1 cellular context compared by ENCODE assay signal in the genomic region with DNA sequence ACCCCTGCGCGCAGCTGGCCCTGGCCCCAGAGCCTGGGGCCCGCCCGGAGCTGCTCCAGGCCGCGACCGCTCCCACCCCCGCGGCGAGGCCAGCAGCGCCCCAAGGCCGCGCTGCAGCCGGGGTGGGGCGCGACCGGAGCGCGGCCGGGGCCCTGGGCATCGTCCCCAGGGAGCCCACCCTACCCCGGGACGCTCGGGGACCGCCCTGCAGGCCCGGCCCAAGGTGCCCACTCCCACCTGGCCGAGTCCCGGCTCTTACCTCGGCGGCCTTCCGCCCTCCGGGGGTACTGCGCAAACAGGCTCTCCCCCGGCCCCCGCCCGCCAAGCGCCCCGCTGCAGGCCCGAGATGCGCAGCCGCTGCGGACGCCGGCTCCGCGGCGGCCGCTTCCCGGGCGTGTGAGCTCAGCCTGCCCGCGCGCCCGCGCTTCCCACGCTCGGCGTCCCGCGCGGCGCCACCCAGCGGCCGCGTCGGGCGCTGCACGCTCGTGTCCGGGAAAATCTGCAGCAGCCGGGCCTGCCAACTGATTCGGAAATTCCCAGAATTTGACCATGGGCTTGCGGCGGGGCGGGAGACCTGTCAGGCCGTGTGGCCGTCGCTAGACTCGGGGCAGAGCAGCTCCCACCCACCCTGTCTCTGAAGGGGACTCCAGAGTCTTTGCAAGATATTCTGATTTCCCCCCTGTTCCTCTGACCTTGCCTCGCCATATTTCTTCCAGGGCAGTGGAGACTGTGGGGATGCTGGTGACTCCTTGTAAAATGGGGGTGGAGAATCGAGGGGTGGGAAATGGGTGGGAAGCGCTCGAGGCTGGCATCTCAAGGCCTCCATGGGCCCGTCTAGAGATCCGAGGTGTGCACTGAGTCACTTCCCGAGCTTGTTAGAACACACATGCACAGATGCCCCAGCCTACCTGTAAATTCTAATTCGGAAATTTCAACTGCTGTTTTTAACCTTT.
TF ChIP-seq lines count a peak whose summit lies in the region.

No MANE protein-coding gene starts in this region.

TF ChIP-seq in HepG2, 621 proteins besides CTCF, POLR2A, EP300 and RAD21 (continued from another document and continues in another):
- TF ChIP-seq, protein P1, sequence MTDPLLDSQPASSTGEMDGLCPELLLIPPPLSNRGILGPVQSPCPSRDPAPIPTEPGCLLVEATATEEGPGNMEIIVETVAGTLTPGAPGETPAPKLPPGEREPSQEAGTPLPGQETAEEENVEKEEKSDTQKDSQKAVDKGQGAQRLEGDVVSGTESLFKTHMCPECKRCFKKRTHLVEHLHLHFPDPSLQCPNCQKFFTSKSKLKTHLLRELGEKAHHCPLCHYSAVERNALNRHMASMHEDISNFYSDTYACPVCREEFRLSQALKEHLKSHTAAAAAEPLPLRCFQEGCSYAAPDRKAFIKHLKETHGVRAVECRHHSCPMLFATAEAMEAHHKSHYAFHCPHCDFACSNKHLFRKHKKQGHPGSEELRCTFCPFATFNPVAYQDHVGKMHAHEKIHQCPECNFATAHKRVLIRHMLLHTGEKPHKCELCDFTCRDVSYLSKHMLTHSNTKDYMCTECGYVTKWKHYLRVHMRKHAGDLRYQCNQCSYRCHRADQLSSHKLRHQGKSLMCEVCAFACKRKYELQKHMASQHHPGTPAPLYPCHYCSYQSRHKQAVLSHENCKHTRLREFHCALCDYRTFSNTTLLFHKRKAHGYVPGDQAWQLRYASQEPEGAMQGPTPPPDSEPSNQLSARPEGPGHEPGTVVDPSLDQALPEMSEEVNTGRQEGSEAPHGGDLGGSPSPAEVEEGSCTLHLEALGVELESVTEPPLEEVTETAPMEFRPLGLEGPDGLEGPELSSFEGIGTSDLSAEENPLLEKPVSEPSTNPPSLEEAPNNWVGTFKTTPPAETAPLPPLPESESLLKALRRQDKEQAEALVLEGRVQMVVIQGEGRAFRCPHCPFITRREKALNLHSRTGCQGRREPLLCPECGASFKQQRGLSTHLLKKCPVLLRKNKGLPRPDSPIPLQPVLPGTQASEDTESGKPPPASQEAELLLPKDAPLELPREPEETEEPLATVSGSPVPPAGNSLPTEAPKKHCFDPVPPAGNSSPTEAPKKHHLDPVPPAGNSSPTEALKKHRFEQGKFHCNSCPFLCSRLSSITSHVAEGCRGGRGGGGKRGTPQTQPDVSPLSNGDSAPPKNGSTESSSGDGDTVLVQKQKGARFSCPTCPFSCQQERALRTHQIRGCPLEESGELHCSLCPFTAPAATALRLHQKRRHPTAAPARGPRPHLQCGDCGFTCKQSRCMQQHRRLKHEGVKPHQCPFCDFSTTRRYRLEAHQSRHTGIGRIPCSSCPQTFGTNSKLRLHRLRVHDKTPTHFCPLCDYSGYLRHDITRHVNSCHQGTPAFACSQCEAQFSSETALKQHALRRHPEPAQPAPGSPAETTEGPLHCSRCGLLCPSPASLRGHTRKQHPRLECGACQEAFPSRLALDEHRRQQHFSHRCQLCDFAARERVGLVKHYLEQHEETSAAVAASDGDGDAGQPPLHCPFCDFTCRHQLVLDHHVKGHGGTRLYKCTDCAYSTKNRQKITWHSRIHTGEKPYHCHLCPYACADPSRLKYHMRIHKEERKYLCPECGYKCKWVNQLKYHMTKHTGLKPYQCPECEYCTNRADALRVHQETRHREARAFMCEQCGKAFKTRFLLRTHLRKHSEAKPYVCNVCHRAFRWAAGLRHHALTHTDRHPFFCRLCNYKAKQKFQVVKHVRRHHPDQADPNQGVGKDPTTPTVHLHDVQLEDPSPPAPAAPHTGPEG (CRISPR knock-in tag; IDR thresholded peaks at IDR 0.05), result 0 out of 2 replicates have a peak, but pooled peaks have one; percentile 60
- TF ChIP-seq NFIC (IDR thresholded peaks at IDR 0.05; ENCODE audit: low read length) (no peak), ZNF768 (CRISPR knock-in tag; IDR thresholded peaks at IDR 0.05) (no peak; the same call in 1 of the 2 replicates), ZNF143 (CRISPR knock-in tag; IDR thresholded peaks at IDR 0.05) (no peak), ETV6 (CRISPR knock-in tag; conservative IDR thresholded peaks at IDR 0.05) (no peak; the same call in 1 of the 2 replicates), ZNF703 (CRISPR knock-in tag; IDR thresholded peaks at IDR 0.05; ENCODE audit: borderline replicate concordance) (no peak), ZNF589 (CRISPR knock-in tag; conservative IDR thresholded peaks at IDR 0.05) (no peak), ZNF792 (CRISPR knock-in tag; IDR thresholded peaks at IDR 0.05) (no peak), ETV5 (CRISPR knock-in tag; IDR thresholded peaks at IDR 0.05; ENCODE audit: borderline replicate concordance) (no peak), ZNF251 (CRISPR knock-in tag; IDR thresholded peaks at IDR 0.05) (no peak), NR2C2 (CRISPR knock-in tag; IDR thresholded peaks at IDR 0.05; ENCODE audit: borderline replicate concordance) (no peak), MAFF (IDR thresholded peaks at IDR 0.05; ENCODE audit: low read depth, low read length) (no peak), ZFP41 (CRISPR knock-in tag; IDR thresholded peaks at IDR 0.05; ENCODE audit: borderline replicate concordance) (no peak), ISL2 (CRISPR knock-in tag; IDR thresholded peaks at IDR 0.05) (no peak), NFE2L1 (CRISPR knock-in tag; IDR thresholded peaks at IDR 0.05; ENCODE audit: borderline replicate concordance) (no peak), MYC (CRISPR knock-in tag; IDR thresholded peaks at IDR 0.05; ENCODE audit: borderline replicate concordance) (peak; percentile 66), RAD51 (IDR thresholded peaks at IDR 0.05; ENCODE audit: borderline replicate concordance) (no peak), RARA (CRISPR knock-in tag; IDR thresholded peaks at IDR 0.05) (no peak), U2AF2 (IDR thresholded peaks at IDR 0.05; ENCODE audit: low read depth, low read length) (no peak), ZNF569 (CRISPR knock-in tag; IDR thresholded peaks at IDR 0.05; ENCODE audit: borderline replicate concordance) (no peak), ELF4 (CRISPR knock-in tag; IDR thresholded peaks at IDR 0.05; ENCODE audit: borderline replicate concordance) (no peak), TBX2 (CRISPR knock-in tag; IDR thresholded peaks at IDR 0.05; ENCODE audit: borderline replicate concordance) (no peak), ZFX (CRISPR knock-in tag; IDR thresholded peaks at IDR 0.05; ENCODE audit: low read depth) (peak; percentile 68), ZMYM4 (CRISPR knock-in tag; IDR thresholded peaks at IDR 0.05) (0 out of 2 replicates have a peak, but pooled peaks have one; percentile 8), DNMT1 (CRISPR knock-in tag; IDR thresholded peaks at IDR 0.05) (no peak), FOXC1 (CRISPR knock-in tag; IDR thresholded peaks at IDR 0.05; ENCODE audit: borderline replicate concordance) (no peak), ZNF331 (CRISPR knock-in tag; IDR thresholded peaks at IDR 0.05) (peak; percentile 54; the same call in 1 of the 2 replicates), MAZ (IDR thresholded peaks at IDR 0.05; ENCODE audit: borderline replicate concordance, low read depth, low read length) (no peak), MAZ (CRISPR knock-in tag; IDR thresholded peaks at IDR 0.05; ENCODE audit: low read depth) (0 out of 2 replicates have a peak, but pooled peaks have one; percentile 25), NRL (CRISPR knock-in tag; IDR thresholded peaks at IDR 0.05; ENCODE audit: borderline replicate concordance) (no peak), ZNF263 (CRISPR knock-in tag; IDR thresholded peaks at IDR 0.05) (peak; percentile 25; the same call in 1 of the 2 replicates), CCDC6 (CRISPR knock-in tag; IDR thresholded peaks at IDR 0.05) (0 out of 2 replicates have a peak, but pooled peaks have one; percentile 43)
- TF ChIP-seq, protein P2, sequence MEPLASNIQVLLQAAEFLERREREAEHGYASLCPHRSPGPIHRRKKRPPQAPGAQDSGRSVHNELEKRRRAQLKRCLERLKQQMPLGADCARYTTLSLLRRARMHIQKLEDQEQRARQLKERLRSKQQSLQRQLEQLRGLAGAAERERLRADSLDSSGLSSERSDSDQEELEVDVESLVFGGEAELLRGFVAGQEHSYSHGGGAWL (CRISPR knock-in tag; IDR thresholded peaks at IDR 0.05), result no peak
- TF ChIP-seq, protein P3, sequence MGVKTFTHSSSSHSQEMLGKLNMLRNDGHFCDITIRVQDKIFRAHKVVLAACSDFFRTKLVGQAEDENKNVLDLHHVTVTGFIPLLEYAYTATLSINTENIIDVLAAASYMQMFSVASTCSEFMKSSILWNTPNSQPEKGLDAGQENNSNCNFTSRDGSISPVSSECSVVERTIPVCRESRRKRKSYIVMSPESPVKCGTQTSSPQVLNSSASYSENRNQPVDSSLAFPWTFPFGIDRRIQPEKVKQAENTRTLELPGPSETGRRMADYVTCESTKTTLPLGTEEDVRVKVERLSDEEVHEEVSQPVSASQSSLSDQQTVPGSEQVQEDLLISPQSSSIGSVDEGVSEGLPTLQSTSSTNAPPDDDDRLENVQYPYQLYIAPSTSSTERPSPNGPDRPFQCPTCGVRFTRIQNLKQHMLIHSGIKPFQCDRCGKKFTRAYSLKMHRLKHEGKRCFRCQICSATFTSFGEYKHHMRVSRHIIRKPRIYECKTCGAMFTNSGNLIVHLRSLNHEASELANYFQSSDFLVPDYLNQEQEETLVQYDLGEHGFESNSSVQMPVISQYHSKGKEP (CRISPR knock-in tag; IDR thresholded peaks at IDR 0.05), result no peak
- TF ChIP-seq, protein P4, sequence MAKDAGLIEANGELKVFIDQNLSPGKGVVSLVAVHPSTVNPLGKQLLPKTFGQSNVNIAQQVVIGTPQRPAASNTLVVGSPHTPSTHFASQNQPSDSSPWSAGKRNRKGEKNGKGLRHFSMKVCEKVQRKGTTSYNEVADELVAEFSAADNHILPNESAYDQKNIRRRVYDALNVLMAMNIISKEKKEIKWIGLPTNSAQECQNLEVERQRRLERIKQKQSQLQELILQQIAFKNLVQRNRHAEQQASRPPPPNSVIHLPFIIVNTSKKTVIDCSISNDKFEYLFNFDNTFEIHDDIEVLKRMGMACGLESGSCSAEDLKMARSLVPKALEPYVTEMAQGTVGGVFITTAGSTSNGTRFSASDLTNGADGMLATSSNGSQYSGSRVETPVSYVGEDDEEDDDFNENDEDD (CRISPR knock-in tag; IDR thresholded peaks at IDR 0.05; ENCODE audit: borderline replicate concordance), result peak; percentile 70; the same call in 1 of the 2 replicates
- TF ChIP-seq, protein P5, sequence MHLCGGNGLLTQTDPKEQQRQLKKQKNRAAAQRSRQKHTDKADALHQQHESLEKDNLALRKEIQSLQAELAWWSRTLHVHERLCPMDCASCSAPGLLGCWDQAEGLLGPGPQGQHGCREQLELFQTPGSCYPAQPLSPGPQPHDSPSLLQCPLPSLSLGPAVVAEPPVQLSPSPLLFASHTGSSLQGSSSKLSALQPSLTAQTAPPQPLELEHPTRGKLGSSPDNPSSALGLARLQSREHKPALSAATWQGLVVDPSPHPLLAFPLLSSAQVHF (CRISPR knock-in tag; IDR thresholded peaks at IDR 0.05), result no peak
- TF ChIP-seq, protein P6, sequence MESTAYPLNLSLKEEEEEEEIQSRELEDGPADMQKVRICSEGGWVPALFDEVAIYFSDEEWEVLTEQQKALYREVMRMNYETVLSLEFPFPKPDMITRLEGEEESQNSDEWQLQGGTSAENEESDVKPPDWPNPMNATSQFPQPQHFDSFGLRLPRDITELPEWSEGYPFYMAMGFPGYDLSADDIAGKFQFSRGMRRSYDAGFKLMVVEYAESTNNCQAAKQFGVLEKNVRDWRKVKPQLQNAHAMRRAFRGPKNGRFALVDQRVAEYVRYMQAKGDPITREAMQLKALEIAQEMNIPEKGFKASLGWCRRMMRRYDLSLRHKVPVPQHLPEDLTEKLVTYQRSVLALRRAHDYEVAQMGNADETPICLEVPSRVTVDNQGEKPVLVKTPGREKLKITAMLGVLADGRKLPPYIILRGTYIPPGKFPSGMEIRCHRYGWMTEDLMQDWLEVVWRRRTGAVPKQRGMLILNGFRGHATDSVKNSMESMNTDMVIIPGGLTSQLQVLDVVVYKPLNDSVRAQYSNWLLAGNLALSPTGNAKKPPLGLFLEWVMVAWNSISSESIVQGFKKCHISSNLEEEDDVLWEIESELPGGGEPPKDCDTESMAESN (CRISPR knock-in tag; conservative IDR thresholded peaks at IDR 0.05), result 0 out of 2 replicates have a peak, but pooled peaks have one; percentile 50
- TF ChIP-seq, protein P7, sequence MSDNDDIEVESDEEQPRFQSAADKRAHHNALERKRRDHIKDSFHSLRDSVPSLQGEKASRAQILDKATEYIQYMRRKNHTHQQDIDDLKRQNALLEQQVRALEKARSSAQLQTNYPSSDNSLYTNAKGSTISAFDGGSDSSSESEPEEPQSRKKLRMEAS (IDR thresholded peaks at IDR 0.05), result peak; percentile 81
- TF ChIP-seq, protein P8, sequence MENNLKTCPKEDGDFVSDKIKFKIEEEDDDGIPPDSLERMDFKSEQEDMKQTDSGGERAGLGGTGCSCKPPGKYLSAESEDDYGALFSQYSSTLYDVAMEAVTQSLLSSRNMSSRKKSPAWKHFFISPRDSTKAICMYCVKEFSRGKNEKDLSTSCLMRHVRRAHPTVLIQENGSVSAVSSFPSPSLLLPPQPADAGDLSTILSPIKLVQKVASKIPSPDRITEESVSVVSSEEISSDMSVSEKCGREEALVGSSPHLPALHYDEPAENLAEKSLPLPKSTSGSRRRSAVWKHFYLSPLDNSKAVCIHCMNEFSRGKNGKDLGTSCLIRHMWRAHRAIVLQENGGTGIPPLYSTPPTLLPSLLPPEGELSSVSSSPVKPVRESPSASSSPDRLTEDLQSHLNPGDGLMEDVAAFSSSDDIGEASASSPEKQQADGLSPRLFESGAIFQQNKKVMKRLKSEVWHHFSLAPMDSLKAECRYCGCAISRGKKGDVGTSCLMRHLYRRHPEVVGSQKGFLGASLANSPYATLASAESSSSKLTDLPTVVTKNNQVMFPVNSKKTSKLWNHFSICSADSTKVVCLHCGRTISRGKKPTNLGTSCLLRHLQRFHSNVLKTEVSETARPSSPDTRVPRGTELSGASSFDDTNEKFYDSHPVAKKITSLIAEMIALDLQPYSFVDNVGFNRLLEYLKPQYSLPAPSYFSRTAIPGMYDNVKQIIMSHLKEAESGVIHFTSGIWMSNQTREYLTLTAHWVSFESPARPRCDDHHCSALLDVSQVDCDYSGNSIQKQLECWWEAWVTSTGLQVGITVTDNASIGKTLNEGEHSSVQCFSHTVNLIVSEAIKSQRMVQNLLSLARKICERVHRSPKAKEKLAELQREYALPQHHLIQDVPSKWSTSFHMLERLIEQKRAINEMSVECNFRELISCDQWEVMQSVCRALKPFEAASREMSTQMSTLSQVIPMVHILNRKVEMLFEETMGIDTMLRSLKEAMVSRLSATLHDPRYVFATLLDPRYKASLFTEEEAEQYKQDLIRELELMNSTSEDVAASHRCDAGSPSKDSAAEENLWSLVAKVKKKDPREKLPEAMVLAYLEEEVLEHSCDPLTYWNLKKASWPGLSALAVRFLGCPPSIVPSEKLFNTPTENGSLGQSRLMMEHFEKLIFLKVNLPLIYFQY (CRISPR knock-in tag; IDR thresholded peaks at IDR 0.05; ENCODE audit: borderline replicate concordance), result no peak
- TF ChIP-seq, protein P9, sequence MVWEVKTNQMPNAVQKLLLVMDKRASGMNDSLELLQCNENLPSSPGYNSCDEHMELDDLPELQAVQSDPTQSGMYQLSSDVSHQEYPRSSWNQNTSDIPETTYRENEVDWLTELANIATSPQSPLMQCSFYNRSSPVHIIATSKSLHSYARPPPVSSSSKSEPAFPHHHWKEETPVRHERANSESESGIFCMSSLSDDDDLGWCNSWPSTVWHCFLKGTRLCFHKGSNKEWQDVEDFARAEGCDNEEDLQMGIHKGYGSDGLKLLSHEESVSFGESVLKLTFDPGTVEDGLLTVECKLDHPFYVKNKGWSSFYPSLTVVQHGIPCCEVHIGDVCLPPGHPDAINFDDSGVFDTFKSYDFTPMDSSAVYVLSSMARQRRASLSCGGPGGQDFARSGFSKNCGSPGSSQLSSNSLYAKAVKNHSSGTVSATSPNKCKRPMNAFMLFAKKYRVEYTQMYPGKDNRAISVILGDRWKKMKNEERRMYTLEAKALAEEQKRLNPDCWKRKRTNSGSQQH (CRISPR knock-in tag; IDR thresholded peaks at IDR 0.05; ENCODE audit: low read depth), result no peak
